ENCODE assay signal across 1 cellular context in genomic region chrX:85109235-85109634, GRCh38.
TF ChIP-seq lines count a peak whose summit lies in the region.

No MANE protein-coding gene starts in this region.

TF ChIP-seq in IMR-90, 13 proteins besides CTCF, POLR2A, EP300 and RAD21 (continued from another document):
- no peak for TF ChIP-seq MAZ (IDR thresholded peaks at IDR 0.05; ENCODE audit: borderline replicate concordance, low read depth, low read length)
- no peak for TF ChIP-seq NFE2L2 (IDR thresholded peaks at IDR 0.05; ENCODE audit: low read depth, low read length)
- no peak for TF ChIP-seq RCOR1 (IDR thresholded peaks at IDR 0.05; ENCODE audit: insufficient replicate concordance, low read length)
- no peak for TF ChIP-seq MXI1 (IDR thresholded peaks at IDR 0.05; ENCODE audit: borderline replicate concordance, low read depth, low read length)
- no peak for TF ChIP-seq SMC3 (IDR thresholded peaks at IDR 0.05; ENCODE audit: low read depth, low read length)
- no peak for TF ChIP-seq CHD1 (IDR thresholded peaks at IDR 0.05; ENCODE audit: low read depth, low read length)
- no peak for TF ChIP-seq ELK1 (IDR thresholded peaks at IDR 0.05; ENCODE audit: borderline replicate concordance, low read depth, low read length)
- TF ChIP-seq, protein P1, sequence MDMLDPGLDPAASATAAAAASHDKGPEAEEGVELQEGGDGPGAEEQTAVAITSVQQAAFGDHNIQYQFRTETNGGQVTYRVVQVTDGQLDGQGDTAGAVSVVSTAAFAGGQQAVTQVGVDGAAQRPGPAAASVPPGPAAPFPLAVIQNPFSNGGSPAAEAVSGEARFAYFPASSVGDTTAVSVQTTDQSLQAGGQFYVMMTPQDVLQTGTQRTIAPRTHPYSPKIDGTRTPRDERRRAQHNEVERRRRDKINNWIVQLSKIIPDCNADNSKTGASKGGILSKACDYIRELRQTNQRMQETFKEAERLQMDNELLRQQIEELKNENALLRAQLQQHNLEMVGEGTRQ (IDR thresholded peaks at IDR 0.05; ENCODE audit: low read depth, low read length): no peak
- no peak for TF ChIP-seq FOS (IDR thresholded peaks at IDR 0.05; ENCODE audit: low read depth, low read length)
